17 cellular contexts compared by ENCODE assay signal in genomic region chr11:82831364-82831763, GRCh38.
A peak's percentile ranks its signal among the peaks of the same experiment; 100 is the strongest.
DNase-seq lines count a peak whose midpoint lies in the region; ATAC-seq, FAIRE-seq and TF ChIP-seq lines count a peak whose summit lies in the region.
"Had no signal": no experiment of that assay in that cellular context is flagged by ENCODE, and none has a peak within 500 bp of the region (broad histone marks: within the 10 kb centered on the region; RNA-seq: fewer than 3 reads in every experiment).

No MANE protein-coding gene starts in this region.

- peaks cover 3% of the 10 kb centered on the region for H3K9me3 Mint-ChIP-seq in progenitor cell of endocrine pancreas (ENCODE audit: low read depth)
- no peaks in the 10 kb centered on the region for H3K9me3 Mint-ChIP-seq in stimulated activated naive CD8-positive, alpha-beta T cell treated with anti-CD3 and anti-CD28 coated beads, Interleukin-15, amount 100 ng/mL, for 72 hours
- H3K9me3 Mint-ChIP-seq: CD8-positive, alpha-beta memory T cell; HFFc6 had no signal

- ATAC-seq in K562: no peak
- ATAC-seq in stimulated activated naive CD8-positive, alpha-beta T cell treated with anti-CD3 and anti-CD28 coated beads, Interleukin-15, amount 100 ng/mL, for 72 hours: no peak
- no peak for ATAC-seq in GM21619 (IDR thresholded peaks at IDR 0.05; ENCODE audit: unreplicated experiment)

- no peak for TF ChIP-seq RAD21 in K562 (CRISPR knock-in tag; conservative IDR thresholded peaks at IDR 0.05 in 1 of 2, IDR thresholded peaks at IDR 0.05 in 1 of 2)

- no peak overlapping the region for H3K4me3 ChIP-seq in K562

- POLR2A ChIA-PET in K562 (lab: Yijun Ruan, JAX): interaction anchor here (0.7 kb wide), 1 partner anchor 1744 kb away, joined by 4 read pairs; no protein-coding TSS in a partner anchor

- TF ChIP-seq POLR2A in K562 (conservative IDR thresholded peaks at IDR 0.05): no peak

- BruUV-seq in K562 (replicated peaks; lab: Mats Ljungman, UMichigan): no TSS peak

- TF ChIP-seq CTCF in K562 (IDR thresholded peaks at IDR 0.05 in 2 of 3, conservative IDR thresholded peaks at IDR 0.05 in 1 of 3; ENCODE audit: insufficient read depth in 2 of 3, low read depth in 1 of 3, low read length in 3 of 3) (no peak), progenitor cell of endocrine pancreas (IDR thresholded peaks at IDR 0.05; ENCODE audit: unreplicated experiment) (no peak)

- TF ChIP-seq EP300 in K562 (IDR thresholded peaks at IDR 0.05; ENCODE audit: low read length): no peak

- H2AFZ ChIP-seq in K562 (ENCODE audit: low read depth, low read length): no peak overlapping the region

- H3K9me1 ChIP-seq in K562 (ENCODE audit: control insufficient read depth, insufficient read depth, low read length): no peaks in the 10 kb centered on the region

- H3K9ac ChIP-seq in K562 (ENCODE audit: insufficient read depth in 1 of 2, low read depth in 2 of 2, low read length in 2 of 2): no peak overlapping the region

- 84% methylated on average over 3 of the region's 3 CpGs for whole genome bisulfite sequencing in K562 (ENCODE audit: insufficient coverage, low coverage, missing lambda C conversion rate)

- H3K4me1 ChIP-seq in K562 (replicated peaks in 1 of 2; ENCODE audit: control insufficient read depth in 2 of 2, insufficient read depth in 2 of 2, low read length in 2 of 2): peaks cover 0 to 7% of the 10 kb centered on the region in 2 experiments; a peak in 2 of 5 replicates

- H4K20me1 ChIP-seq in K562 (replicated peaks; ENCODE audit: control insufficient read depth, insufficient read depth, low read length): no peaks in the 10 kb centered on the region

- CTCF ChIA-PET in K562 (lab: Yijun Ruan, JAX; ENCODE audit: low intra/inter-chr PET ratio): no interaction called here

- H3K9me3 ChIP-seq in K562 (replicated peaks; ENCODE audit: control insufficient read depth, insufficient read depth, low read depth, low read length): no peaks in the 10 kb centered on the region
- H3K9me3 ChIP-seq: Caco-2 had no signal

- no peaks in the 10 kb centered on the region for H3K27me3 ChIP-seq in K562 (ENCODE audit: control insufficient read depth in 2 of 2, insufficient read depth in 2 of 2, low read length in 2 of 2)

- H3K27me3 Mint-ChIP-seq in progenitor cell of endocrine pancreas: no peaks in the 10 kb centered on the region
- no peaks in the 10 kb centered on the region for H3K27me3 Mint-ChIP-seq in stimulated activated naive CD8-positive, alpha-beta T cell treated with anti-CD3 and anti-CD28 coated beads, Interleukin-15, amount 100 ng/mL, for 72 hours
- H3K27me3 Mint-ChIP-seq: CD8-positive, alpha-beta memory T cell had no signal

- H3K4me3 Mint-ChIP-seq in progenitor cell of endocrine pancreas (ENCODE audit: low read depth): no peak overlapping the region
- no peak overlapping the region for H3K4me3 Mint-ChIP-seq in stimulated activated naive CD8-positive, alpha-beta T cell treated with anti-CD3 and anti-CD28 coated beads, Interleukin-15, amount 100 ng/mL, for 72 hours
- H3K4me3 Mint-ChIP-seq: CD14-positive monocyte; CD8-positive, alpha-beta memory T cell; HFFc6 had no signal

- H3K4me1 Mint-ChIP-seq in progenitor cell of endocrine pancreas (ENCODE audit: low read depth): peaks cover 43% of the 10 kb centered on the region
- H3K4me1 Mint-ChIP-seq in stimulated activated naive CD8-positive, alpha-beta T cell treated with anti-CD3 and anti-CD28 coated beads, Interleukin-15, amount 100 ng/mL, for 72 hours: no peaks in the 10 kb centered on the region
- H3K4me1 Mint-ChIP-seq: CD14-positive monocyte; CD8-positive, alpha-beta memory T cell had no signal

- intact Hi-C loops in K562 (cut with micrococcal nuclease): no loop called here

- H3K27ac ChIP-seq in K562 (ENCODE audit: extremely low read depth, low read depth, low read length): no peak overlapping the region
- H3K27ac ChIP-seq: HL-60 had no signal

- in situ Hi-C loops in K562 (cut with MboI): no loop called here

- peaks cover 18% of the 10 kb centered on the region for H3K36me3 Mint-ChIP-seq in progenitor cell of endocrine pancreas (ENCODE audit: insufficient read depth)

- H3K36me3 ChIP-seq in K562 (ENCODE audit: control insufficient read depth, insufficient read depth, low read length): no peaks in the 10 kb centered on the region

- H3K79me2 ChIP-seq in K562 (ENCODE audit: control insufficient read depth, insufficient read depth, low read length): no peaks in the 10 kb centered on the region

- H3K27ac Mint-ChIP-seq in progenitor cell of endocrine pancreas: peak overlapping the region; percentile 71
- no peak overlapping the region for H3K27ac Mint-ChIP-seq in stimulated activated naive CD8-positive, alpha-beta T cell treated with anti-CD3 and anti-CD28 coated beads, Interleukin-15, amount 100 ng/mL, for 72 hours
- H3K27ac Mint-ChIP-seq: CD14-positive monocyte; CD8-positive, alpha-beta memory T cell; HFFc6 had no signal

- H3K4me2 ChIP-seq in K562 (ENCODE audit: insufficient read depth, low read length): no peak overlapping the region

- FAIRE-seq in K562 (lab: Jason Lieb, UNC): no peak
- FAIRE-seq: GM12892, H1 had no signal

- DNase-seq in NCI-H1105 (lab: John Stamatoyannopoulos, UW): peak; percentile 21
- DNase-seq in K562 (ENCODE audit: extremely low read depth in 1 of 4, low spot score in 3 of 4): no peak
- DNase-seq in kidney glomerular epithelial cell (lab: John Stamatoyannopoulos, UW): peak; percentile 3
- no peak for DNase-seq in progenitor cell of endocrine pancreas (ENCODE audit: low spot score, unreplicated experiment)
- no peak for DNase-seq in stimulated activated naive CD8-positive, alpha-beta T cell treated with anti-CD3 and anti-CD28 coated beads, Interleukin-15, amount 100 ng/mL, for 72 hours
- DNase-seq in NCI-H2029 (lab: John Stamatoyannopoulos, UW): no peak
- DNase-seq: Caco-2; CD8-positive, alpha-beta memory T cell; DND-41; GDM1; HCEC 1CT; HFFc6 had no signal

TF ChIP-seq in K562, 482 proteins besides CTCF, POLR2A, EP300 and RAD21:
- no peak for TF ChIP-seq DPF2 (IDR thresholded peaks at IDR 0.05)
- peak; percentile 46 for TF ChIP-seq NFIC (IDR thresholded peaks at IDR 0.05)
TF ChIP-seq in K562: peak in this region for 1.

Comparison
In these comparisons a context has a peak if more than half of its experiments do, and no peak if none do; other contexts are left out.
1. DNase-seq: peak in NCI-H1105 (single experiment) and kidney glomerular epithelial cell (single experiment); none in K562 (0 of 4), progenitor cell of endocrine pancreas (single experiment), stimulated activated naive CD8-positive, alpha-beta T cell treated with anti-CD3 and anti-CD28 coated beads, Interleukin-15, amount 100 ng/mL, for 72 hours (0 of 2) and NCI-H2029 (single experiment).